26 cellular contexts compared by ENCODE assay signal in genomic region chr14:81986005-81986404, GRCh38.
"Had no signal": no experiment of that assay in that cellular context is flagged by ENCODE, and none has a peak within 500 bp of the region (broad histone marks: within the 10 kb centered on the region; RNA-seq: fewer than 3 reads in every experiment).

No MANE protein-coding gene starts in this region.

- H3K27ac Mint-ChIP-seq: naive thymus-derived CD4-positive, alpha-beta T cell; natural killer cell treated with Interleukin-12 subunit alpha and Interleukin-12 subunit beta and Interleukin-15 and Interleukin-18, amount 100 ng/mL, for 72 hours; progenitor cell of endocrine pancreas; stimulated activated effector memory CD8-positive, alpha-beta T cell treated with anti-CD3 and anti-CD28 coated beads, Interleukin-12 subunit alpha, Interleukin-12 subunit beta, amount 100 ng/mL, for 72 hours; stimulated activated naive CD8-positive, alpha-beta T cell treated with anti-CD3 and anti-CD28 coated beads, Interleukin-15, Interleukin-2, amounts not matched to agents 100 ng/mL and 50 ng/mL, for 24 hours had no signal

- H3K4me1 ChIP-seq: heart right ventricle, left lung, right atrium auricular region, suprapubic skin, upper lobe of right lung had no signal

- H3K4me3 ChIP-seq: heart right ventricle, left lung, lung, mucosa of descending colon, ovary, right atrium auricular region, skin epidermis, spleen, suprapubic skin, thoracic aorta, tibial artery, upper lobe of right lung had no signal

- H3K36me3 ChIP-seq: heart right ventricle, left lung, ovary, right atrium auricular region, spleen, suprapubic skin, thoracic aorta, tibial artery, upper lobe of right lung had no signal

- H3K27me3 Mint-ChIP-seq: natural killer cell treated with Interleukin-12 subunit alpha and Interleukin-12 subunit beta and Interleukin-15 and Interleukin-18, amount 100 ng/mL, for 72 hours; stimulated activated naive CD8-positive, alpha-beta T cell treated with anti-CD3 and anti-CD28 coated beads, Interleukin-15, Interleukin-2, amounts not matched to agents 100 ng/mL and 50 ng/mL, for 24 hours had no signal

- H3K9me3 Mint-ChIP-seq: natural killer cell treated with Interleukin-12 subunit alpha and Interleukin-12 subunit beta and Interleukin-15 and Interleukin-18, amount 100 ng/mL, for 72 hours; stimulated activated effector memory CD8-positive, alpha-beta T cell treated with anti-CD3 and anti-CD28 coated beads, Interleukin-12 subunit alpha, Interleukin-12 subunit beta, amount 100 ng/mL, for 72 hours; stimulated activated naive CD8-positive, alpha-beta T cell treated with anti-CD3 and anti-CD28 coated beads, Interleukin-15, Interleukin-2, amounts not matched to agents 100 ng/mL and 50 ng/mL, for 24 hours had no signal

- ATAC-seq: heart right ventricle; left cardiac atrium; left lung; mucosa of descending colon; naive thymus-derived CD4-positive, alpha-beta T cell; natural killer cell treated with Interleukin-12 subunit alpha and Interleukin-12 subunit beta and Interleukin-15 and Interleukin-18, amount 100 ng/mL, for 72 hours; sciatic nerve; stimulated activated effector memory CD8-positive, alpha-beta T cell treated with anti-CD3 and anti-CD28 coated beads, Interleukin-12 subunit alpha, Interleukin-12 subunit beta, amount 100 ng/mL, for 72 hours; upper lobe of right lung had no signal

- H3K4me1 Mint-ChIP-seq: naive thymus-derived CD4-positive, alpha-beta T cell; stimulated activated effector memory CD8-positive, alpha-beta T cell treated with anti-CD3 and anti-CD28 coated beads, Interleukin-12 subunit alpha, Interleukin-12 subunit beta, amount 100 ng/mL, for 72 hours had no signal

- DNase-seq: heart right ventricle; hippocampal formation; kidney glomerular epithelial cell; left cardiac atrium; left lung; mesendoderm; midbrain; mucosa of descending colon; naive thymus-derived CD4-positive, alpha-beta T cell; ovary; spleen; stimulated activated CD4-positive, alpha-beta T cell treated with anti-CD3 and anti-CD28 coated beads, Interleukin-4, amount 100 ng/mL, for 24 hours; stimulated activated naive CD4-positive, alpha-beta T cell; tibial artery; trophoblast cell; upper lobe of right lung had no signal

- H3K4me3 Mint-ChIP-seq: naive thymus-derived CD4-positive, alpha-beta T cell; natural killer cell treated with Interleukin-12 subunit alpha and Interleukin-12 subunit beta and Interleukin-15 and Interleukin-18, amount 100 ng/mL, for 72 hours; stimulated activated effector memory CD8-positive, alpha-beta T cell treated with anti-CD3 and anti-CD28 coated beads, Interleukin-12 subunit alpha, Interleukin-12 subunit beta, amount 100 ng/mL, for 72 hours; stimulated activated naive CD8-positive, alpha-beta T cell treated with anti-CD3 and anti-CD28 coated beads, Interleukin-15, Interleukin-2, amounts not matched to agents 100 ng/mL and 50 ng/mL, for 24 hours had no signal

- H3K27me3 ChIP-seq: left lung, ovary, right atrium auricular region, spleen, suprapubic skin, tibial artery had no signal

- H3K9me3 ChIP-seq: heart right ventricle, left lung, mucosa of descending colon, ovary, right atrium auricular region, spleen, suprapubic skin, thoracic aorta, tibial artery, upper lobe of right lung had no signal

- H3K27ac ChIP-seq: heart right ventricle, left lung, ovary, right atrium auricular region, skin epidermis, spleen, suprapubic skin, thoracic aorta, tibial artery, upper lobe of right lung had no signal

- H3K36me3 Mint-ChIP-seq: naive thymus-derived CD4-positive, alpha-beta T cell; natural killer cell treated with Interleukin-12 subunit alpha and Interleukin-12 subunit beta and Interleukin-15 and Interleukin-18, amount 100 ng/mL, for 72 hours; stimulated activated effector memory CD8-positive, alpha-beta T cell treated with anti-CD3 and anti-CD28 coated beads, Interleukin-12 subunit alpha, Interleukin-12 subunit beta, amount 100 ng/mL, for 72 hours had no signal
